Comparison of ENCODE assay signal across 1 cellular context in genomic region chr1:53160924-53161378, GRCh38.
A peak's percentile ranks its signal among the peaks of the same experiment; 100 is the strongest.
TF ChIP-seq lines count a peak whose summit lies in the region.

No MANE protein-coding gene starts in this region.

TF ChIP-seq in HepG2, 621 proteins besides CTCF, POLR2A, EP300 and RAD21 (continued from another document and continues in another):
- TF ChIP-seq MAFK (conservative IDR thresholded peaks at IDR 0.05 in 1 of 2, IDR thresholded peaks at IDR 0.05 in 1 of 2; ENCODE audit: low read length in 2 of 2) (no peak), CBX1 (IDR thresholded peaks at IDR 0.05; ENCODE audit: low read depth) (peak; percentile 58), ZBTB34 (CRISPR knock-in tag; IDR thresholded peaks at IDR 0.05) (no peak), ZNF256 (CRISPR knock-in tag; conservative IDR thresholded peaks at IDR 0.05) (no peak), SIX1 (CRISPR knock-in tag; IDR thresholded peaks at IDR 0.05; ENCODE audit: borderline replicate concordance) (peak; percentile 63; the same call in 1 of the 2 replicates), DZIP1 (CRISPR knock-in tag; IDR thresholded peaks at IDR 0.05) (no peak), RERE (CRISPR knock-in tag; IDR thresholded peaks at IDR 0.05; ENCODE audit: low read depth) (peak; percentile 77), MYNN (CRISPR knock-in tag; IDR thresholded peaks at IDR 0.05; ENCODE audit: low read depth) (no peak), NR2F1 (CRISPR knock-in tag; IDR thresholded peaks at IDR 0.05) (peak; percentile 99), ZNF746 (CRISPR knock-in tag; IDR thresholded peaks at IDR 0.05) (peak; percentile 88), ZNF317 (CRISPR knock-in tag; IDR thresholded peaks at IDR 0.05) (peak; percentile 45; the same call in 1 of the 2 replicates), CERS6 (CRISPR knock-in tag; IDR thresholded peaks at IDR 0.05) (no peak), GMEB1 (CRISPR knock-in tag; IDR thresholded peaks at IDR 0.05; ENCODE audit: borderline replicate concordance) (peak; percentile 65; the same call in 1 of the 2 replicates), RBFOX2 (IDR thresholded peaks at IDR 0.05; ENCODE audit: low read depth, low read length) (no peak), SOX13 (IDR thresholded peaks at IDR 0.05) (peak; percentile 90), SOX13 (CRISPR knock-in tag; conservative IDR thresholded peaks at IDR 0.05 in 1 of 2, IDR thresholded peaks at IDR 0.05 in 1 of 2) (peak in 1 of 2 experiments; percentile 98; a peak in 2 of 4 replicates), CREM (IDR thresholded peaks at IDR 0.05) (peak; percentile 76; the same call in 1 of the 2 replicates), CREM (CRISPR knock-in tag; IDR thresholded peaks at IDR 0.05) (no peak), HNF4G (IDR thresholded peaks at IDR 0.05; ENCODE audit: borderline replicate concordance, low read depth, low read length) (peak; percentile 99), HNF4G (CRISPR knock-in tag; IDR thresholded peaks at IDR 0.05; ENCODE audit: borderline replicate concordance, low read depth) (peak; percentile 99), PAF1 (CRISPR knock-in tag; IDR thresholded peaks at IDR 0.05) (no peak), MTA1 (CRISPR knock-in tag; IDR thresholded peaks at IDR 0.05; ENCODE audit: borderline replicate concordance) (peak; percentile 99), USF2 (IDR thresholded peaks at IDR 0.05; ENCODE audit: low read depth, low read length) (peak; percentile 70), USF2 (CRISPR knock-in tag; IDR thresholded peaks at IDR 0.05; ENCODE audit: borderline replicate concordance) (peak; percentile 91), STAT5B (CRISPR knock-in tag; IDR thresholded peaks at IDR 0.05) (no peak), ZNF572 (CRISPR knock-in tag; IDR thresholded peaks at IDR 0.05) (no peak), MEF2D (CRISPR knock-in tag; IDR thresholded peaks at IDR 0.05) (peak; percentile 97), ZNF598 (CRISPR knock-in tag; IDR thresholded peaks at IDR 0.05; ENCODE audit: borderline replicate concordance) (no peak), SRF (IDR thresholded peaks at IDR 0.05; ENCODE audit: low read depth, low read length) (0 out of 2 replicates have a peak, but pooled peaks have one; percentile 23), KMT2B (CRISPR knock-in tag; IDR thresholded peaks at IDR 0.05) (0 out of 2 replicates have a peak, but pooled peaks have one; percentile 40), ZNF557 (CRISPR knock-in tag; IDR thresholded peaks at IDR 0.05) (no peak), FOXM1 (CRISPR knock-in tag; IDR thresholded peaks at IDR 0.05) (no peak), NBN (conservative IDR thresholded peaks at IDR 0.05) (no peak), ZNF776 (CRISPR knock-in tag; IDR thresholded peaks at IDR 0.05) (no peak), ZNF891 (CRISPR knock-in tag; IDR thresholded peaks at IDR 0.05) (peak; percentile 71; the same call in 1 of the 2 replicates), ZNF720 (CRISPR knock-in tag; IDR thresholded peaks at IDR 0.05) (no peak), ZNF775 (CRISPR knock-in tag; IDR thresholded peaks at IDR 0.05; ENCODE audit: borderline replicate concordance) (no peak), ZNF761 (CRISPR knock-in tag; conservative IDR thresholded peaks at IDR 0.05) (peak; percentile 68; the same call in 1 of the 2 replicates), ZNF12 (CRISPR knock-in tag; IDR thresholded peaks at IDR 0.05) (peak; percentile 75; the same call in 1 of the 2 replicates), ATAD3A (CRISPR knock-in tag; IDR thresholded peaks at IDR 0.05) (no peak), ZNF788 (CRISPR knock-in tag; IDR thresholded peaks at IDR 0.05; ENCODE audit: borderline replicate concordance) (peak; percentile 99), MTF1 (CRISPR knock-in tag; IDR thresholded peaks at IDR 0.05) (no peak), HDAC2 (CRISPR knock-in tag; IDR thresholded peaks at IDR 0.05) (peak; percentile 98), SMAD9 (CRISPR knock-in tag; IDR thresholded peaks at IDR 0.05) (no peak), CBFB (CRISPR knock-in tag; IDR thresholded peaks at IDR 0.05) (peak; percentile 91), WIZ (CRISPR knock-in tag; IDR thresholded peaks at IDR 0.05) (no peak), ZFP41 (CRISPR knock-in tag; IDR thresholded peaks at IDR 0.05; ENCODE audit: borderline replicate concordance) (no peak), ZNF503 (CRISPR knock-in tag; IDR thresholded peaks at IDR 0.05) (peak; percentile 92), ZC3H13 (CRISPR knock-in tag; IDR thresholded peaks at IDR 0.05) (no peak), CBX2 (IDR thresholded peaks at IDR 0.05; ENCODE audit: low read depth, low read length) (no peak), CBX2 (CRISPR knock-in tag; IDR thresholded peaks at IDR 0.05; ENCODE audit: low read depth) (no peak), ZNF580 (CRISPR knock-in tag; IDR thresholded peaks at IDR 0.05; ENCODE audit: borderline replicate concordance, low read depth) (peak; percentile 93; the same call in 1 of the 2 replicates), HNRNPL (IDR thresholded peaks at IDR 0.05; ENCODE audit: low read depth, low read length) (peak; percentile 76; the same call in 1 of the 2 replicates), YY1 (IDR thresholded peaks at IDR 0.05; ENCODE audit: insufficient read depth, insufficient replicate concordance, low read depth, low read length) (peak; percentile 64), HMG20B (CRISPR knock-in tag; conservative IDR thresholded peaks at IDR 0.05) (peak; percentile 54)
